ENCODE assay signal across 28 cellular contexts in genomic region chr19:34222386-34222785, GRCh38.
"Had no signal": no experiment of that assay in that cellular context is flagged by ENCODE, and none has a peak within 500 bp of the region (broad histone marks: within the 10 kb centered on the region; RNA-seq: fewer than 3 reads in every experiment).

No MANE protein-coding gene starts in this region.

- H3K36me3 ChIP-seq: ovary, uterus had no signal

- H3K4me3 ChIP-seq: neural progenitor cell, ovary, psoas muscle, right lobe of liver, sigmoid colon, stomach, testis, tibial artery, transverse colon, upper lobe of right lung, uterus had no signal

- ATAC-seq: naive thymus-derived CD4-positive, alpha-beta T cell; natural killer cell; psoas muscle; right lobe of liver; stimulated activated memory B cell treated with anti-CD40 and anti-IgM and Interleukin-4, amounts not matched to agents 10 μg/mL and 1 μg/mL and 100 μg/mL, for 72 hours; upper lobe of right lung had no signal

- H3K4me1 ChIP-seq: neural progenitor cell, right lobe of liver, uterus had no signal

- H3K9me3 ChIP-seq: ovary, psoas muscle, right lobe of liver, sigmoid colon, stomach, testis, tibial artery, transverse colon, upper lobe of right lung, uterus had no signal

- H3K27me3 Mint-ChIP-seq: naive thymus-derived CD4-positive, alpha-beta T cell; progenitor cell of endocrine pancreas; stimulated activated memory B cell treated with anti-CD40 and anti-IgM and Interleukin-4, amounts not matched to agents 10 μg/mL and 1 μg/mL and 100 μg/mL, for 72 hours; stimulated activated naive CD8-positive, alpha-beta T cell treated with anti-CD3 and anti-CD28 coated beads, Interleukin-15, Interleukin-2, amounts not matched to agents 100 ng/mL and 50 ng/mL, for 24 hours; type B pancreatic cell had no signal

- H3K27ac Mint-ChIP-seq: nephron; neural progenitor cell; progenitor cell of endocrine pancreas; stimulated activated memory B cell treated with anti-CD40 and anti-IgM and Interleukin-4, amounts not matched to agents 10 μg/mL and 1 μg/mL and 100 μg/mL, for 72 hours; stimulated activated naive CD8-positive, alpha-beta T cell treated with anti-CD3 and anti-CD28 coated beads, Interleukin-15, Interleukin-2, amounts not matched to agents 100 ng/mL and 50 ng/mL, for 24 hours; type B pancreatic cell had no signal

- H3K4me3 Mint-ChIP-seq: naive thymus-derived CD4-positive, alpha-beta T cell; natural killer cell; nephron; neural progenitor cell; stimulated activated memory B cell treated with anti-CD40 and anti-IgM and Interleukin-4, amounts not matched to agents 10 μg/mL and 1 μg/mL and 100 μg/mL, for 72 hours; stimulated activated naive CD8-positive, alpha-beta T cell treated with anti-CD3 and anti-CD28 coated beads, Interleukin-15, Interleukin-2, amounts not matched to agents 100 ng/mL and 50 ng/mL, for 24 hours; type B pancreatic cell had no signal

- H3K9me3 Mint-ChIP-seq: naive thymus-derived CD4-positive, alpha-beta T cell; natural killer cell; nephron; neural progenitor cell; stimulated activated memory B cell treated with anti-CD40 and anti-IgM and Interleukin-4, amounts not matched to agents 10 μg/mL and 1 μg/mL and 100 μg/mL, for 72 hours; stimulated activated naive CD8-positive, alpha-beta T cell treated with anti-CD3 and anti-CD28 coated beads, Interleukin-15, Interleukin-2, amounts not matched to agents 100 ng/mL and 50 ng/mL, for 24 hours; type B pancreatic cell had no signal

- H3K27me3 ChIP-seq: neural progenitor cell, ovary, right lobe of liver, sigmoid colon, stomach, testis, tibial artery, transverse colon, upper lobe of right lung, uterus had no signal

- DNase-seq: naive thymus-derived CD4-positive, alpha-beta T cell; natural killer cell; occipital lobe; ovary; posterior cingulate gyrus; psoas muscle; right cardiac atrium; right lobe of liver; sigmoid colon; small intestine; stimulated activated CD4-positive, alpha-beta T cell treated with anti-CD3 and anti-CD28 coated beads, Interleukin-15, amount 100 ng/mL, for 24 hours; stimulated activated CD4-positive, alpha-beta T cell treated with anti-CD3 and anti-CD28 coated beads, Interleukin-2, amount 100 ng/mL, for 24 hours; stimulated activated CD4-positive, alpha-beta T cell treated with anti-CD3 and anti-CD28 coated beads, Interleukin-2, amount 100 ng/mL, for 48 hours; stimulated activated CD4-positive, alpha-beta T cell treated with anti-CD3 and anti-CD28 coated beads, Interleukin-4, amount 100 ng/mL, for 24 hours; stimulated activated naive CD4-positive, alpha-beta T cell treated with Interleukin-2 at 50 U/mL for 16 hours; stomach; testis; tibial artery; transverse colon; upper lobe of right lung; uterus had no signal

- H3K4me1 Mint-ChIP-seq: neural progenitor cell had no signal

- H3K27ac ChIP-seq: neural progenitor cell, ovary, parathyroid adenoma, psoas muscle, right lobe of liver, sigmoid colon, stomach, testis, tibial artery, transverse colon, upper lobe of right lung, uterus had no signal
